Comparison of ENCODE assay signal across 8 cellular contexts in genomic region chr1:975896-976683, GRCh38. TPM values are rescaled to one million over a fixed set of nuclear protein-coding genes. Genes with fewer than 3 reads are reported as not detected.
DNase-seq lines count a peak whose midpoint lies in the region; ATAC-seq and TF ChIP-seq lines count a peak whose summit lies in the region.

No MANE protein-coding gene starts in this region.

- peaks cover 3 to 12% (median 5%) of the 10 kb centered on the region in 4 donors for H3K4me1 Mint-ChIP-seq in CD4-positive, alpha-beta memory T cell
- H3K4me1 Mint-ChIP-seq in effector memory CD8-positive, alpha-beta T cell (ENCODE audit: low read depth in 2 of 2), result peaks cover 5 to 9% of the 10 kb centered on the region in 2 donors
- H3K4me1 Mint-ChIP-seq in naive thymus-derived CD4-positive, alpha-beta T cell, result peaks cover 0 to 8% (median 4%) of the 10 kb centered on the region in 7 donors

- H3K36me3 Mint-ChIP-seq in CD4-positive, alpha-beta memory T cell, result no peaks in the 10 kb centered on the region
- no peaks in the 10 kb centered on the region for H3K36me3 Mint-ChIP-seq in effector memory CD8-positive, alpha-beta T cell (ENCODE audit: insufficient read depth)
- no peaks in the 10 kb centered on the region for H3K36me3 Mint-ChIP-seq in naive thymus-derived CD4-positive, alpha-beta T cell

- peak; percentile 59 to 70 (median 64) for DNase-seq in CD4-positive, alpha-beta memory T cell
- peak; percentile 82 for DNase-seq in NCI-H2227 (lab: John Stamatoyannopoulos, UW; ENCODE audit: unreplicated experiment)
- peak; percentile 61 for DNase-seq in activated CD4-positive, alpha-beta T cell treated with anti-CD3 and anti-CD28 coated beads for 1 hour
- peak; percentile 54 to 65 (median 58) for DNase-seq in effector memory CD8-positive, alpha-beta T cell
- DNase-seq in naive thymus-derived CD4-positive, alpha-beta T cell, result peak; percentile 39 to 72 (median 63)
- peak; percentile 58 to 83 for DNase-seq in tibial artery
- DNase-seq in T-helper 9 cell, result no peak

- TF ChIP-seq CTCF in tibial artery (IDR thresholded peaks at IDR 0.05), result peak; percentile 71 to 78

- H3K9me3 ChIP-seq in CD4-positive, alpha-beta memory T cell (ENCODE audit: control insufficient read depth in 1 of 2, low read length in 2 of 2), result no peaks in the 10 kb centered on the region
- no peaks in the 10 kb centered on the region for H3K9me3 ChIP-seq in naive thymus-derived CD4-positive, alpha-beta T cell (ENCODE audit: control insufficient read depth in 2 of 3, low read length in 3 of 3)
- no peaks in the 10 kb centered on the region for H3K9me3 ChIP-seq in tibial artery

- no peaks in the 10 kb centered on the region for H3K36me3 ChIP-seq in CD4-positive, alpha-beta memory T cell (ENCODE audit: insufficient read depth, low read length)
- H3K36me3 ChIP-seq in naive thymus-derived CD4-positive, alpha-beta T cell (ENCODE audit: control insufficient read depth in 2 of 3, insufficient read depth in 3 of 3, low read length in 3 of 3), result no peaks in the 10 kb centered on the region
- H3K36me3 ChIP-seq in tibial artery, result no peaks in the 10 kb centered on the region

- CTCF ChIA-PET in CD4-positive, alpha-beta memory T cell (lab: Charles Lee; ENCODE audit: partially characterized antibody), result interaction anchor here (1.0 to 1.9 kb wide), 5 partner anchors 9 to 106 kb away, joined by 3 to 14 read pairs (median 9); partner anchors contain the start of gene PLEKHN1
- CTCF ChIA-PET in naive thymus-derived CD4-positive, alpha-beta T cell (lab: Charles Lee), result interaction anchor here (0.7 to 1.9 kb wide), 5 partner anchors 9 to 107 kb away, joined by 3 to 17 read pairs (median 5); partner anchors contain the start of gene PLEKHN1

- H3K27me3 ChIP-seq in CD4-positive, alpha-beta memory T cell (ENCODE audit: insufficient read depth, low read length), result no peaks in the 10 kb centered on the region
- H3K27me3 ChIP-seq in naive thymus-derived CD4-positive, alpha-beta T cell (ENCODE audit: control insufficient read depth in 2 of 2, insufficient read depth in 2 of 2, low read length in 2 of 2), result peaks cover 0 to 3% of the 10 kb centered on the region in 2 donors
- H3K27me3 ChIP-seq in tibial artery, result peaks cover 0 to 52% of the 10 kb centered on the region in 2 donors

- H3K4me3 Mint-ChIP-seq in CD4-positive, alpha-beta memory T cell, result peak overlapping the region in 5 of 8 donors; percentile 6 to 36 (median 23)
- peak overlapping the region; percentile 38 to 62 for H3K4me3 Mint-ChIP-seq in effector memory CD8-positive, alpha-beta T cell
- H3K4me3 Mint-ChIP-seq in naive thymus-derived CD4-positive, alpha-beta T cell, result peak overlapping the region in 6 of 10 donors; percentile 9 to 54 (median 21)

- peak; percentile 56 for ATAC-seq in GM19372 (IDR thresholded peaks at IDR 0.05; ENCODE audit: low read depth, unreplicated experiment)
- ATAC-seq in effector memory CD8-positive, alpha-beta T cell (replicated peaks), result peak; percentile 94
- peak; percentile 80 for ATAC-seq in naive thymus-derived CD4-positive, alpha-beta T cell

- peak overlapping the region in 1 of 7 donors; percentile 16 for H3K27ac Mint-ChIP-seq in CD4-positive, alpha-beta memory T cell
- peak overlapping the region in 1 of 2 donors; percentile 53 for H3K27ac Mint-ChIP-seq in effector memory CD8-positive, alpha-beta T cell
- no peak overlapping the region for H3K27ac Mint-ChIP-seq in naive thymus-derived CD4-positive, alpha-beta T cell

- intact Hi-C loops in CD4-positive, alpha-beta memory T cell (cut with micrococcal nuclease), result loop anchor here (1.0 kb wide), 1 partner anchor 72 kb away; no protein-coding TSS in a partner anchor
- intact Hi-C loops in naive thymus-derived CD4-positive, alpha-beta T cell (cut with micrococcal nuclease), result loop anchor here (1.0 to 2.0 kb wide), 4 partner anchors 15 to 107 kb away; partner anchors contain the start of gene KLHL17 (in 1 of the 2)
- intact Hi-C loops in tibial artery (cut with DNase I; ENCODE audit: low total_unique reads), result no loop called here

- H3K4me1 ChIP-seq in CD4-positive, alpha-beta memory T cell (ENCODE audit: insufficient read depth, low read length), result peaks cover 9% of the 10 kb centered on the region
- peaks cover 0 to 10% of the 10 kb centered on the region in 2 donors for H3K4me1 ChIP-seq in naive thymus-derived CD4-positive, alpha-beta T cell (ENCODE audit: control insufficient read depth in 2 of 2, insufficient read depth in 2 of 2, low read length in 2 of 2)
- peaks cover 0 to 14% (median 12%) of the 10 kb centered on the region in 4 donors for H3K4me1 ChIP-seq in tibial artery

- POLR2A ChIA-PET in CD4-positive, alpha-beta memory T cell (lab: Charles Lee; ENCODE audit: partially characterized antibody), result interaction anchor here (1.7 to 1.8 kb wide), 2 partner anchors 9 to 71 kb away, joined by 6 to 9 read pairs; partner anchors contain the start of gene PLEKHN1
- POLR2A ChIA-PET in naive thymus-derived CD4-positive, alpha-beta T cell (lab: Charles Lee), result interaction anchor here (0.8 kb wide), 1 partner anchor 64 kb away, joined by 3 read pairs; no protein-coding TSS in a partner anchor

- H3K27me3 Mint-ChIP-seq in CD4-positive, alpha-beta memory T cell, result peaks cover 2 to 8% of the 10 kb centered on the region in 2 donors
- H3K27me3 Mint-ChIP-seq in effector memory CD8-positive, alpha-beta T cell, result peaks cover 13 to 35% of the 10 kb centered on the region in 2 donors
- peaks cover 0 to 16% (median 9%) of the 10 kb centered on the region in 5 donors for H3K27me3 Mint-ChIP-seq in naive thymus-derived CD4-positive, alpha-beta T cell

- H3K4me3 ChIP-seq in CD4-positive, alpha-beta memory T cell (ENCODE audit: low read length in 2 of 2), result peak overlapping the region in 1 of 2 donors; percentile 9
- H3K4me3 ChIP-seq in naive thymus-derived CD4-positive, alpha-beta T cell (ENCODE audit: low read length), result peak overlapping the region; percentile 44
- H3K4me3 ChIP-seq in tibial artery, result peak overlapping the region; percentile 37 to 40

- H3K9me3 Mint-ChIP-seq in CD4-positive, alpha-beta memory T cell, result no peaks in the 10 kb centered on the region
- H3K9me3 Mint-ChIP-seq in effector memory CD8-positive, alpha-beta T cell, result no peaks in the 10 kb centered on the region
- H3K9me3 Mint-ChIP-seq in naive thymus-derived CD4-positive, alpha-beta T cell, result peaks cover 0 to 2% (median 0%) of the 10 kb centered on the region in 11 donors

- no peak overlapping the region for H3K27ac ChIP-seq in CD4-positive, alpha-beta memory T cell (ENCODE audit: low read depth, low read length)
- H3K27ac ChIP-seq in naive thymus-derived CD4-positive, alpha-beta T cell (ENCODE audit: low read depth, low read length), result no peak overlapping the region
- H3K27ac ChIP-seq in tibial artery, result peak overlapping the region in 1 of 2 donors; percentile 46

RNA-seq across cellular contexts. Expression of gene PERM1, which starts 5.8 kb away (rescaled TPM):
- not detected for total RNA-seq in CD4-positive, alpha-beta memory T cell
- under 1 TPM in 1 of 2 donors, not detected in 1; 0.16 TPM for polyA plus RNA-seq in CD4-positive, alpha-beta memory T cell
- total RNA-seq in naive thymus-derived CD4-positive, alpha-beta T cell, result not detected
- polyA plus RNA-seq in naive thymus-derived CD4-positive, alpha-beta T cell, result not detected

RNA-seq across cellular contexts. Expression of gene PLEKHN1, which starts 9.8 kb away (rescaled TPM):
- 1 to 10 TPM; 2.2 to 2.9 TPM for total RNA-seq in CD4-positive, alpha-beta memory T cell
- polyA plus RNA-seq in CD4-positive, alpha-beta memory T cell, result under 1 TPM in 1 of 2 donors, not detected in 1; 0.50 TPM
- total RNA-seq in naive thymus-derived CD4-positive, alpha-beta T cell, result 1 to 10 TPM in 3 of 5 experiments, under 1 TPM in 2; 0.24 to 3.0 (median 1.0) TPM
- polyA plus RNA-seq in naive thymus-derived CD4-positive, alpha-beta T cell, result under 1 TPM in 1 of 2 donors, not detected in 1; 0.18 TPM

RNA-seq across cellular contexts. Expression of gene KLHL17, which starts 15.7 kb away (rescaled TPM):
- total RNA-seq in CD4-positive, alpha-beta memory T cell, result 10 to 100 TPM; 43.4 to 46.5 TPM
- 1 to 10 TPM in 1 of 2 donors, under 1 TPM in 1; 0.89 to 1.7 TPM for polyA plus RNA-seq in CD4-positive, alpha-beta memory T cell
- 10 to 100 TPM; 14.2 to 34.2 (median 32.0) TPM for total RNA-seq in naive thymus-derived CD4-positive, alpha-beta T cell
- polyA plus RNA-seq in naive thymus-derived CD4-positive, alpha-beta T cell, result 1 to 10 TPM in 1 of 2 donors, under 1 TPM in 1; 0.58 to 2.6 TPM

RNA-seq across cellular contexts. Expression of gene NOC2L, which starts 17.0 kb away (rescaled TPM):
- 10 to 100 TPM; 63.6 to 69.5 TPM for total RNA-seq in CD4-positive, alpha-beta memory T cell
- polyA plus RNA-seq in CD4-positive, alpha-beta memory T cell, result 10 to 100 TPM; 63.0 to 67.7 TPM
- total RNA-seq in naive thymus-derived CD4-positive, alpha-beta T cell, result 10 to 100 TPM; 46.6 to 88.3 (median 67.9) TPM
- 10 to 100 TPM; 62.7 to 82.5 TPM for polyA plus RNA-seq in naive thymus-derived CD4-positive, alpha-beta T cell

RNA-seq across cellular contexts. Expression of gene HES4, which starts 23.8 kb away (rescaled TPM):
- total RNA-seq in CD4-positive, alpha-beta memory T cell, result not detected
- under 1 TPM in 1 of 2 donors, not detected in 1; 0.36 TPM for polyA plus RNA-seq in CD4-positive, alpha-beta memory T cell
- total RNA-seq in naive thymus-derived CD4-positive, alpha-beta T cell, result 10 to 100 TPM in 2 of 5 experiments, under 1 TPM in 1, not detected in 2; 0.22 to 35.0 (median 18.8) TPM
- 1 to 10 TPM in 1 of 2 donors, under 1 TPM in 1; 0.61 to 1.8 TPM for polyA plus RNA-seq in naive thymus-derived CD4-positive, alpha-beta T cell
